Comparison of ENCODE assay signal across 1 cellular context in the genomic region with DNA sequence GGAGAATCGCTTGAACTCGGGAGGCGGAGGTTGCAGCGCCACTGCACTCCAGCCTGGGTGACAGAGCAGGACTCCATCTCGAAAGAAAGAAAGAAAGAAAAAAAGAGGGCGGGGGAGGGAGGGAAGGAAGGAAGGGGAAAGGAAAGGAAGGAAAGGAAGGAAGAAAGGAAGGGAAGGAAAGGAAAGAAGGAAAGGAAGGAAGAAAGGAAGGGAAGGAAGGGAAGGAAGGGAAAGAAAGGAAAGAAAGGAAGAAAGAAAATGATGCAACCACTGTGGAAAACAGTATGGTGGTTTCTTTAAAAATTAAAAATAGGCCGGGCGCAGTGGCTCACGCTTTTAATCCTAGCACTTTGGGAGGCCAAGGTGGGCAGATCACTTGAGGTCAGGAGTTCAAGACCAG.
A peak's percentile ranks its signal among the peaks of the same experiment; 100 is the strongest.
TF ChIP-seq lines count a peak whose summit lies in the region.

No MANE protein-coding gene starts in this region.

TF ChIP-seq in HEK293, 187 proteins besides CTCF, POLR2A, EP300 and RAD21:
- TF ChIP-seq ZBTB1 (tag by site-specific recombination; IDR thresholded peaks at IDR 0.05) (no peak), ZNF514 (tag by site-specific recombination; IDR thresholded peaks at IDR 0.05) (0 out of 2 replicates have a peak, but pooled peaks have one; percentile 48), ZNF214 (tag by site-specific recombination; IDR thresholded peaks at IDR 0.05; ENCODE audit: borderline replicate concordance) (no peak), ZNF555 (tag by site-specific recombination; conservative IDR thresholded peaks at IDR 0.05) (no peak), MYNN (tag by site-specific recombination; IDR thresholded peaks at IDR 0.05; ENCODE audit: borderline replicate concordance) (no peak), ZNF366 (tag by site-specific recombination; conservative IDR thresholded peaks at IDR 0.05) (peak; percentile 64), PRDM1 (tag by site-specific recombination; IDR thresholded peaks at IDR 0.05) (peak; percentile 84; the same call in 1 of the 2 replicates), HOXD13 (CRISPR knock-in tag; IDR thresholded peaks at IDR 0.05; ENCODE audit: borderline replicate concordance) (no peak), ZNF561 (tag by site-specific recombination; IDR thresholded peaks at IDR 0.05; ENCODE audit: borderline replicate concordance) (no peak), ZNF202 (tag by site-specific recombination; IDR thresholded peaks at IDR 0.05; ENCODE audit: borderline replicate concordance) (no peak)
- TF ChIP-seq, protein P1, sequence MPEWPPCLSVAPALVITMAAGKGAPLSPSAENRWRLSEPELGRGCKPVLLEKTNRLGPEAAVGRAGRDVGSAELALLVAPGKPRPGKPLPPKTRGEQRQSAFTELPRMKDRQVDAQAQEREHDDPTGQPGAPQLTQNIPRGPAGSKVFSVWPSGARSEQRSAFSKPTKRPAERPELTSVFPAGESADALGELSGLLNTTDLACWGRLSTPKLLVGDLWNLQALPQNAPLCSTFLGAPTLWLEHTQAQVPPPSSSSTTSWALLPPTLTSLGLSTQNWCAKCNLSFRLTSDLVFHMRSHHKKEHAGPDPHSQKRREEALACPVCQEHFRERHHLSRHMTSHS (tag by site-specific recombination; IDR thresholded peaks at IDR 0.05): no peak
- TF ChIP-seq, protein P2, sequence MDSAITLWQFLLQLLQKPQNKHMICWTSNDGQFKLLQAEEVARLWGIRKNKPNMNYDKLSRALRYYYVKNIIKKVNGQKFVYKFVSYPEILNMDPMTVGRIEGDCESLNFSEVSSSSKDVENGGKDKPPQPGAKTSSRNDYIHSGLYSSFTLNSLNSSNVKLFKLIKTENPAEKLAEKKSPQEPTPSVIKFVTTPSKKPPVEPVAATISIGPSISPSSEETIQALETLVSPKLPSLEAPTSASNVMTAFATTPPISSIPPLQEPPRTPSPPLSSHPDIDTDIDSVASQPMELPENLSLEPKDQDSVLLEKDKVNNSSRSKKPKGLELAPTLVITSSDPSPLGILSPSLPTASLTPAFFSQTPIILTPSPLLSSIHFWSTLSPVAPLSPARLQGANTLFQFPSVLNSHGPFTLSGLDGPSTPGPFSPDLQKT (IDR thresholded peaks at IDR 0.05; ENCODE audit: borderline replicate concordance, low read depth, low read length): no peak
- TF ChIP-seq, protein P3, sequence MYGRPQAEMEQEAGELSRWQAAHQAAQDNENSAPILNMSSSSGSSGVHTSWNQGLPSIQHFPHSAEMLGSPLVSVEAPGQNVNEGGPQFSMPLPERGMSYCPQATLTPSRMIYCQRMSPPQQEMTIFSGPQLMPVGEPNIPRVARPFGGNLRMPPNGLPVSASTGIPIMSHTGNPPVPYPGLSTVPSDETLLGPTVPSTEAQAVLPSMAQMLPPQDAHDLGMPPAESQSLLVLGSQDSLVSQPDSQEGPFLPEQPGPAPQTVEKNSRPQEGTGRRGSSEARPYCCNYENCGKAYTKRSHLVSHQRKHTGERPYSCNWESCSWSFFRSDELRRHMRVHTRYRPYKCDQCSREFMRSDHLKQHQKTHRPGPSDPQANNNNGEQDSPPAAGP (tag by site-specific recombination; IDR thresholded peaks at IDR 0.05): no peak
